ENCODE assay signal across 17 cellular contexts in genomic region chr9:108186996-108187395, GRCh38.
DNase-seq lines count a peak whose midpoint lies in the region; ATAC-seq and TF ChIP-seq lines count a peak whose summit lies in the region.
"Had no signal": no experiment of that assay in that cellular context is flagged by ENCODE, and none has a peak within 500 bp of the region (broad histone marks: within the 10 kb centered on the region; RNA-seq: fewer than 3 reads in every experiment).

No MANE protein-coding gene starts in this region.

- ATAC-seq in sciatic nerve, result peak; percentile 65
- ATAC-seq in GM21367 (IDR thresholded peaks at IDR 0.05; ENCODE audit: unreplicated experiment), result no peak
- no peak for ATAC-seq in HG02571 (IDR thresholded peaks at IDR 0.05; ENCODE audit: unreplicated experiment)
- ATAC-seq: stimulated activated naive B cell treated with anti-CD40 and anti-IgM and Interleukin-4, amounts not matched to agents 10 μg/mL and 1 μg/mL and 100 μg/mL, for 72 hours had no signal

- H3K9ac ChIP-seq in GM23248, result no peak overlapping the region
- H3K9ac ChIP-seq: neural progenitor cell had no signal

- H4K20me1 ChIP-seq in GM23248 (ENCODE audit: insufficient read depth), result no peaks in the 10 kb centered on the region

- no peaks in the 10 kb centered on the region for H3K9me2 ChIP-seq in GM23248 (ENCODE audit: insufficient read depth)

- H3K36me3 ChIP-seq in GM23248 (ENCODE audit: low read depth) (no peaks in the 10 kb centered on the region), brain microvascular endothelial cell (replicated peaks) (no peaks in the 10 kb centered on the region)
- H3K36me3 ChIP-seq: neural progenitor cell, SJSA1, WERI-Rb-1 had no signal

- H3K4me3 ChIP-seq in GM23248 (no peak overlapping the region), brain microvascular endothelial cell (ENCODE audit: low read depth, low read length) (no peak overlapping the region)
- H3K4me3 ChIP-seq: neural progenitor cell, SJSA1 had no signal

- H3K4me2 ChIP-seq in GM23248 (ENCODE audit: unreplicated experiment), result no peak overlapping the region
- H3K4me2 ChIP-seq: neural progenitor cell had no signal

- H2AFZ ChIP-seq in GM23248, result no peak overlapping the region
- H2AFZ ChIP-seq: neural progenitor cell had no signal

- intact Hi-C loops in sciatic nerve (cut with DNase I), result no loop called here

- H3K27me3 ChIP-seq in GM23248 (replicated peaks; ENCODE audit: insufficient read depth) (no peaks in the 10 kb centered on the region), brain microvascular endothelial cell (replicated peaks) (no peaks in the 10 kb centered on the region)
- H3K27me3 ChIP-seq: neural progenitor cell, SJSA1 had no signal

- WGBS in GM23248 (ENCODE audit: low coverage in 1 of 2, low lambda C conversion rate in 2 of 2, missing lambda C conversion rate in 2 of 2), 2 experiments, result 89 to 96% methylated on average over 1 of the region's 1 CpG

- DNase-seq in GM23248 (peak; percentile 34), brain microvascular endothelial cell (peak; percentile 7), iris pigment epithelial cell (ENCODE audit: low read depth) (peak; percentile 22), sciatic nerve (ENCODE audit: low spot score) (no peak), GM20000 (ENCODE audit: low spot score) (no peak)
- DNase-seq in stimulated activated CD4-positive, alpha-beta T cell treated with anti-CD3 and anti-CD28 coated beads, Interleukin-4, amount 100 ng/mL, for 1 hour, result no peak
- DNase-seq: activated T-cell treated with anti-CD3 and anti-CD28 coated beads for 4 hours; CD4-positive, alpha-beta memory T cell; NCI-H1105 treated with DMSO at 0.1 percent for 48 hours; NCI-H82; stimulated activated CD4-positive, alpha-beta T cell treated with anti-CD3 and anti-CD28 coated beads, Interleukin-1b, Interleukin-23, amount 100 ng/mL, for 48 hours; stimulated activated naive B cell treated with anti-CD40 and anti-IgM and Interleukin-4, amounts not matched to agents 10 μg/mL and 1 μg/mL and 100 μg/mL, for 72 hours; WERI-Rb-1 had no signal

- H3F3A ChIP-seq in GM23248 (ENCODE audit: insufficient read depth), result peaks cover 21% of the 10 kb centered on the region; the same call in 1 of the 2 replicates

- no peaks in the 10 kb centered on the region for H3K79me2 ChIP-seq in GM23248 (ENCODE audit: insufficient read depth)

- in situ Hi-C loops in GM23248 (cut with MboI) (no loop called here), brain microvascular endothelial cell (cut with HindIII; ENCODE audit: low pct_ligation_motif_present, low sequenced_read_pairs) (no loop called here)

- H3K4me1 ChIP-seq in GM23248 (ENCODE audit: insufficient read depth), result peaks cover 23% of the 10 kb centered on the region
- H3K4me1 ChIP-seq: SJSA1 had no signal

- TF ChIP-seq CTCF in brain microvascular endothelial cell (IDR thresholded peaks at IDR 0.05; ENCODE audit: low read depth, low read length, missing control alignments), result no peak
- TF ChIP-seq CTCF in GM20000 (IDR thresholded peaks at IDR 0.05; ENCODE audit: extremely low read depth, missing control alignments), result no peak

- H3K27ac ChIP-seq in GM23248 (no peak overlapping the region), brain microvascular endothelial cell (no peak overlapping the region)
- H3K27ac ChIP-seq: neural progenitor cell, SJSA1, WERI-Rb-1 had no signal

- H3K9me3 ChIP-seq in GM23248 (ENCODE audit: low read depth), result no peaks in the 10 kb centered on the region
- H3K9me3 ChIP-seq: SJSA1 had no signal

Comparison
In these comparisons a context has a peak if more than half of its experiments do, and no peak if none do; other contexts are left out.
1. DNase-seq: peak in GM23248 (single experiment), brain microvascular endothelial cell (single experiment) and iris pigment epithelial cell (single experiment); none in sciatic nerve (single experiment), stimulated activated CD4-positive, alpha-beta T cell treated with anti-CD3 and anti-CD28 coated beads, Interleukin-4, amount 100 ng/mL, for 1 hour (single experiment) and GM20000 (single experiment).